In genomic region chr7:72028267-72028666, GRCh38 we compare ENCODE assay signal across 18 cellular contexts.
DNase-seq lines count a peak whose midpoint lies in the region; ATAC-seq and TF ChIP-seq lines count a peak whose summit lies in the region.
"Had no signal": no experiment of that assay in that cellular context is flagged by ENCODE, and none has a peak within 500 bp of the region (broad histone marks: within the 10 kb centered on the region; RNA-seq: fewer than 3 reads in every experiment).

No MANE protein-coding gene starts in this region.

- H3K27me3 ChIP-seq in dorsolateral prefrontal cortex, result no peaks in the 10 kb centered on the region
- H3K27me3 ChIP-seq: BE2C had no signal

- no peak overlapping the region for H3K4me3 ChIP-seq in dorsolateral prefrontal cortex
- H3K4me3 ChIP-seq: GM23338 had no signal

- H3K4me3 Mint-ChIP-seq in activated CD4-positive, alpha-beta T cell treated with anti-CD3 and anti-CD28 coated beads for 36 hours, result no peak overlapping the region
- H3K4me3 Mint-ChIP-seq: CD4-positive, CD25-positive, alpha-beta regulatory T cell; CD8-positive, alpha-beta memory T cell; GM23338 had no signal

- intact Hi-C loops in cardiac septum (cut with DNase I), result no loop called here
- intact Hi-C loops in left cardiac atrium (cut with DNase I), result no loop called here
- intact Hi-C loops in dorsolateral prefrontal cortex (cut with DNase I), result no loop called here
- intact Hi-C loops in activated CD4-positive, alpha-beta T cell treated with anti-CD3 and anti-CD28 coated beads for 36 hours (cut with DNase I, micrococcal nuclease), result no loop called here

- no peaks in the 10 kb centered on the region for H3K4me1 Mint-ChIP-seq in activated CD4-positive, alpha-beta T cell treated with anti-CD3 and anti-CD28 coated beads for 36 hours
- H3K4me1 Mint-ChIP-seq: CD4-positive, CD25-positive, alpha-beta regulatory T cell; CD8-positive, alpha-beta memory T cell had no signal

- peak overlapping the region in 1 of 59 donors; percentile 79 for H3K27ac ChIP-seq in dorsolateral prefrontal cortex

- H3K27me3 Mint-ChIP-seq in activated CD4-positive, alpha-beta T cell treated with anti-CD3 and anti-CD28 coated beads for 36 hours, result no peaks in the 10 kb centered on the region
- H3K27me3 Mint-ChIP-seq: CD4-positive, CD25-positive, alpha-beta regulatory T cell; CD8-positive, alpha-beta memory T cell had no signal

- H3K27ac Mint-ChIP-seq in activated CD4-positive, alpha-beta T cell treated with anti-CD3 and anti-CD28 coated beads for 36 hours, result no peak overlapping the region
- H3K27ac Mint-ChIP-seq: CD4-positive, CD25-positive, alpha-beta regulatory T cell; CD8-positive, alpha-beta memory T cell; GM23338 had no signal

- H3K36me3 Mint-ChIP-seq in activated CD4-positive, alpha-beta T cell treated with anti-CD3 and anti-CD28 coated beads for 36 hours (ENCODE audit: low read depth), result no peaks in the 10 kb centered on the region
- H3K36me3 Mint-ChIP-seq: CD4-positive, CD25-positive, alpha-beta regulatory T cell; CD8-positive, alpha-beta memory T cell had no signal

- CTCF ChIA-PET in activated CD4-positive, alpha-beta T cell treated with anti-CD3 and anti-CD28 coated beads for 36 hours (lab: Charles Lee), result no interaction called here

- POLR2A ChIA-PET in activated CD4-positive, alpha-beta T cell treated with anti-CD3 and anti-CD28 coated beads for 36 hours (lab: Charles Lee), result no interaction called here

- TF ChIP-seq CTCF in dorsolateral prefrontal cortex (IDR thresholded peaks at IDR 0.05 in 54 of 56, conservative IDR thresholded peaks at IDR 0.05 in 2 of 56; ENCODE audit: low read depth in 1 of 56, partially characterized antibody in 56 of 56), result no peak

- DNase-seq in cardiac septum (ENCODE audit: low spot score) (peak; percentile 41), left cardiac atrium (no peak), dorsolateral prefrontal cortex (peak in 8 of 10 donors; percentile 10 to 84 (median 44)), pons (ENCODE audit: low spot score) (peak; percentile 35), NCI-H774 (lab: John Stamatoyannopoulos, UW) (no peak), midbrain (lab: John Stamatoyannopoulos, UW) (no peak)
- no peak for DNase-seq in activated CD4-positive, alpha-beta T cell treated with anti-CD3 and anti-CD28 coated beads for 36 hours
- DNase-seq: 8988T; BE2C; CD4-positive, CD25-positive, alpha-beta regulatory T cell; CD8-positive, alpha-beta memory T cell; COR-L47; DMS 273 treated with DMSO at 0.1 percent for 48 hours; GDM1; HCEC 1CT; IMR-90 had no signal

- peaks cover 5% of the 10 kb centered on the region for H3K9me3 Mint-ChIP-seq in activated CD4-positive, alpha-beta T cell treated with anti-CD3 and anti-CD28 coated beads for 36 hours (ENCODE audit: low read depth)
- H3K9me3 Mint-ChIP-seq: GM23338 had no signal

- ATAC-seq in left cardiac atrium (no peak), GM19351 (IDR thresholded peaks at IDR 0.05; ENCODE audit: unreplicated experiment) (no peak)
- no peak for ATAC-seq in activated CD4-positive, alpha-beta T cell treated with anti-CD3 and anti-CD28 coated beads for 36 hours
- ATAC-seq: GM23338 had no signal

Comparison
In these comparisons a context has a peak if more than half of its experiments do, and no peak if none do; other contexts are left out.
1. DNase-seq: peak in cardiac septum (single experiment), dorsolateral prefrontal cortex (8 of 10) and pons (single experiment); none in left cardiac atrium (single experiment), activated CD4-positive, alpha-beta T cell treated with anti-CD3 and anti-CD28 coated beads for 36 hours (single experiment), NCI-H774 (single experiment) and midbrain (single experiment).